ENCODE assay signal across 17 cellular contexts in genomic region chr10:22672594-22673392, GRCh38. TPM values are rescaled to one million over a fixed set of nuclear protein-coding genes. Genes with fewer than 3 reads are reported as not detected.
DNase-seq lines count a peak whose midpoint lies in the region; ATAC-seq and TF ChIP-seq lines count a peak whose summit lies in the region.
"Had no signal": no experiment of that assay in that cellular context is flagged by ENCODE, and none has a peak within 500 bp of the region (broad histone marks: within the 10 kb centered on the region; RNA-seq: fewer than 3 reads in every experiment).

No MANE protein-coding gene starts in this region.

- intact Hi-C loops in posterior cingulate gyrus (cut with DNase I) = no loop called here

- peak overlapping the region; percentile 39 to 80 (median 74) for H3K4me3 Mint-ChIP-seq in CD8-positive, alpha-beta memory T cell
- peak overlapping the region; percentile 69 for H3K4me3 Mint-ChIP-seq in activated T-helper 17 cell treated with anti-CD3 and anti-CD28 coated beads, Interleukin-2, amount 50 U/mL, for 72 hours
- H3K4me3 Mint-ChIP-seq in memory B cell = no peak overlapping the region

- H3K9me3 ChIP-seq in CD8-positive, alpha-beta memory T cell (ENCODE audit: low read length) = no peaks in the 10 kb centered on the region
- no peaks in the 10 kb centered on the region for H3K9me3 ChIP-seq in HUES64 (ENCODE audit: insufficient read depth, low read depth, low read length)
- H3K9me3 ChIP-seq in gastroesophageal sphincter = no peaks in the 10 kb centered on the region
- H3K9me3 ChIP-seq: HAP-1, heart right ventricle, mucosa of descending colon had no signal

- TF ChIP-seq CTCF in GM10248 (IDR thresholded peaks at IDR 0.05; ENCODE audit: control extremely low read depth, extremely low read depth, low read depth, missing control alignments) (no peak), foreskin fibroblast (IDR thresholded peaks at IDR 0.05; ENCODE audit: low read depth, low read length) (no peak), gastroesophageal sphincter (IDR thresholded peaks at IDR 0.05) (no peak)

- no peaks in the 10 kb centered on the region for H3K9me3 Mint-ChIP-seq in CD8-positive, alpha-beta memory T cell
- H3K9me3 Mint-ChIP-seq in activated T-helper 17 cell treated with anti-CD3 and anti-CD28 coated beads, Interleukin-2, amount 50 U/mL, for 72 hours = no peaks in the 10 kb centered on the region
- no peaks in the 10 kb centered on the region for H3K9me3 Mint-ChIP-seq in memory B cell

- H3K27me3 ChIP-seq in CD8-positive, alpha-beta memory T cell (ENCODE audit: insufficient read depth, low read length, poor library complexity, severe bottlenecking) = no peaks in the 10 kb centered on the region
- H3K27me3 ChIP-seq in HUES64 (ENCODE audit: insufficient read depth, low read length) = no peaks in the 10 kb centered on the region
- H3K27me3 ChIP-seq in gastroesophageal sphincter = no peaks in the 10 kb centered on the region
- H3K27me3 ChIP-seq: heart right ventricle had no signal

- no peak overlapping the region for H3K9ac ChIP-seq in HUES64 (ENCODE audit: low read depth, low read length)

- no peak for TF ChIP-seq POLR2A in gastroesophageal sphincter (IDR thresholded peaks at IDR 0.05)

- peaks cover 92 to 100% (median 100%) of the 10 kb centered on the region in 3 donors for H3K4me1 Mint-ChIP-seq in CD8-positive, alpha-beta memory T cell
- H3K4me1 Mint-ChIP-seq in activated T-helper 17 cell treated with anti-CD3 and anti-CD28 coated beads, Interleukin-2, amount 50 U/mL, for 72 hours = peaks cover 69% of the 10 kb centered on the region
- peaks cover 53% of the 10 kb centered on the region for H3K4me1 Mint-ChIP-seq in memory B cell

- WGBS in HUES64 = 75% methylated on average over 7 of the region's 7 CpGs
- WGBS in gastroesophageal sphincter (ENCODE audit: low coverage in 1 of 2), 2 donors = 74 to 82% methylated on average over 7 of the region's 7 CpGs

- no peak for TF ChIP-seq EP300 in gastroesophageal sphincter (IDR thresholded peaks at IDR 0.05)

- no peak for ATAC-seq in activated T-helper 17 cell treated with anti-CD3 and anti-CD28 coated beads, Interleukin-2, amount 50 U/mL, for 72 hours (replicated peaks)
- ATAC-seq in memory B cell (ENCODE audit: low read depth) (no peak), gastroesophageal sphincter (no peak)
- ATAC-seq: heart right ventricle, mucosa of descending colon had no signal

- H3K4me3 ChIP-seq in CD8-positive, alpha-beta memory T cell (ENCODE audit: low read length) = peak overlapping the region; percentile 29
- H3K4me3 ChIP-seq in HUES64 (ENCODE audit: low read length) (peak overlapping the region; percentile 12; the same call in 1 of the 2 replicates), foreskin fibroblast (ENCODE audit: low read depth in 1 of 2, low read length in 2 of 2) (no peak overlapping the region), gastroesophageal sphincter (no peak overlapping the region)
- H3K4me3 ChIP-seq: HAP-1, heart right ventricle, mucosa of descending colon, smooth muscle cell had no signal

- H3K36me3 Mint-ChIP-seq in CD8-positive, alpha-beta memory T cell = peaks cover 0 to 11% (median 6%) of the 10 kb centered on the region in 3 donors
- H3K36me3 Mint-ChIP-seq in activated T-helper 17 cell treated with anti-CD3 and anti-CD28 coated beads, Interleukin-2, amount 50 U/mL, for 72 hours (ENCODE audit: low read depth) = peaks cover 5% of the 10 kb centered on the region
- peaks cover 7% of the 10 kb centered on the region for H3K36me3 Mint-ChIP-seq in memory B cell

- H3K27ac ChIP-seq in CD8-positive, alpha-beta memory T cell (ENCODE audit: low read depth, low read length) = peak overlapping the region; percentile 20
- no peak overlapping the region for H3K27ac ChIP-seq in HUES64 (ENCODE audit: low read depth, low read length)
- no peak overlapping the region for H3K27ac ChIP-seq in gastroesophageal sphincter

- peak overlapping the region; percentile 81 to 99 (median 96) for H3K27ac Mint-ChIP-seq in CD8-positive, alpha-beta memory T cell
- H3K27ac Mint-ChIP-seq in activated T-helper 17 cell treated with anti-CD3 and anti-CD28 coated beads, Interleukin-2, amount 50 U/mL, for 72 hours = peak overlapping the region; percentile 73
- peak overlapping the region; percentile 22 for H3K27ac Mint-ChIP-seq in memory B cell

- POLR2A ChIA-PET in CD8-positive, alpha-beta memory T cell (lab: Charles Lee) = no interaction called here
- POLR2A ChIA-PET in GM10248 (lab: Yijun Ruan, JAX) = interaction anchor here (0.6 kb wide), 1 partner anchor 24 kb away, joined by 3 read pairs; no protein-coding TSS in a partner anchor

- CTCF ChIA-PET in CD8-positive, alpha-beta memory T cell (lab: Charles Lee) = interaction anchor here (0.6 to 1.4 kb wide), 2 partner anchors 66 to 335 kb away, joined by 3 read pairs; no protein-coding TSS in a partner anchor
- CTCF ChIA-PET in GM10248 (lab: Yijun Ruan, JAX) = interaction anchor here (0.9 to 2.3 kb wide), 2 partner anchors 10 to 75 kb away, joined by 3 to 6 read pairs; no protein-coding TSS in a partner anchor

- H3K4me1 ChIP-seq in CD8-positive, alpha-beta memory T cell (ENCODE audit: insufficient read depth, low read length) = peaks cover 97% of the 10 kb centered on the region
- H3K4me1 ChIP-seq in HUES64 (ENCODE audit: insufficient read depth, low read length) = peaks cover 51% of the 10 kb centered on the region
- H3K4me1 ChIP-seq in gastroesophageal sphincter = peaks cover 5 to 48% (median 5%) of the 10 kb centered on the region in 3 donors

- no peaks in the 10 kb centered on the region for H3K27me3 Mint-ChIP-seq in CD8-positive, alpha-beta memory T cell
- H3K27me3 Mint-ChIP-seq in activated T-helper 17 cell treated with anti-CD3 and anti-CD28 coated beads, Interleukin-2, amount 50 U/mL, for 72 hours = no peaks in the 10 kb centered on the region
- H3K27me3 Mint-ChIP-seq in memory B cell = no peaks in the 10 kb centered on the region

- no peak for DNase-seq in CD8-positive, alpha-beta memory T cell
- DNase-seq in memory B cell (ENCODE audit: low spot score in 2 of 2) (no peak), GM10248 (ENCODE audit: extremely low spot score) (no peak), foreskin fibroblast (no peak), posterior cingulate gyrus (no peak)
- DNase-seq: heart right ventricle; KG1; kidney glomerular epithelial cell; mucosa of descending colon; NCI-H226; SHP77 treated with DMSO at 0.1 percent for 48 hours; stimulated activated naive CD4-positive, alpha-beta T cell had no signal

- H3K36me3 ChIP-seq in CD8-positive, alpha-beta memory T cell (ENCODE audit: insufficient read depth, low read length) = no peaks in the 10 kb centered on the region
- H3K36me3 ChIP-seq in HUES64 (ENCODE audit: insufficient read depth, low read length) (no peaks in the 10 kb centered on the region), gastroesophageal sphincter (no peaks in the 10 kb centered on the region)
- H3K36me3 ChIP-seq: HAP-1, heart right ventricle had no signal

RNA-seq across cellular contexts. Expression of gene PIP4K2A, which starts 41.6 kb away (rescaled TPM):
- 100 to 1,000 TPM; 116 to 130 TPM for total RNA-seq in CD8-positive, alpha-beta memory T cell
- 120 TPM for polyA plus RNA-seq in CD8-positive, alpha-beta memory T cell
- polyA plus RNA-seq in HUES64 (2013, experiment 1 of 2) = 22.0 TPM
- polyA plus RNA-seq in HUES64 (2013, experiment 2 of 2) = 22.4 TPM
- total RNA-seq in activated T-helper 17 cell treated with anti-CD3 and anti-CD28 coated beads, Interleukin-2, amount 50 U/mL, for 72 hours = 100 to 1,000 TPM in 1 of 2 donors, 10 to 100 TPM in 1; 86.1 to 111 TPM
- total RNA-seq in gastroesophageal sphincter = 10 to 100 TPM; 30.4 to 57.2 (median 51.3) TPM

Comparison
In these comparisons a context has a peak if more than half of its experiments do, and no peak if none do; other contexts are left out.
1. H3K4me3 ChIP-seq: peak in CD8-positive, alpha-beta memory T cell (single experiment) and HUES64 (single experiment); none in foreskin fibroblast (0 of 2) and gastroesophageal sphincter (0 of 2).
2. H3K27ac Mint-ChIP-seq: peak in every context shown above with its lines; median percentile 96 in CD8-positive, alpha-beta memory T cell; 73 in activated T-helper 17 cell treated with anti-CD3 and anti-CD28 coated beads, Interleukin-2, amount 50 U/mL, for 72 hours; 22 in memory B cell.